2 cellular contexts compared by ENCODE assay signal in genomic region chr3:72318504-72319201, GRCh38.
TF ChIP-seq lines count a peak whose summit lies in the region.

No MANE protein-coding gene starts in this region.

TF ChIP-seq in H1, 55 proteins besides CTCF, POLR2A, EP300 and RAD21 (continued from another document):
- TF ChIP-seq NRF1 (IDR thresholded peaks at IDR 0.05; ENCODE audit: low read depth, low read length): no peak
- no peak for TF ChIP-seq SIN3A (conservative IDR thresholded peaks at IDR 0.05 in 1 of 2, IDR thresholded peaks at IDR 0.05 in 1 of 2; ENCODE audit: low read depth in 1 of 2, low read length in 2 of 2)
- TF ChIP-seq SIX5 (IDR thresholded peaks at IDR 0.05; ENCODE audit: low read depth, low read length): no peak
- TF ChIP-seq MAX (IDR thresholded peaks at IDR 0.05): no peak
- TF ChIP-seq MAFK (IDR thresholded peaks at IDR 0.05; ENCODE audit: low read depth, low read length): no peak
- no peak for TF ChIP-seq BRCA1 (IDR thresholded peaks at IDR 0.05; ENCODE audit: low read depth, low read length)

TF ChIP-seq in liver, 16 proteins besides CTCF, POLR2A, EP300 and RAD21 (continued from another document):
- TF ChIP-seq ZBTB33 (IDR thresholded peaks at IDR 0.05) (no peak), SP1 (IDR thresholded peaks at IDR 0.05) (peak; percentile 22)
